8 cellular contexts compared by ENCODE assay signal in genomic region chr4:104491396-104491821, GRCh38. TPM values are rescaled to one million over a fixed set of nuclear protein-coding genes. Genes with fewer than 3 reads are reported as not detected.
A peak's percentile ranks its signal among the peaks of the same experiment; 100 is the strongest.
DNase-seq lines count a peak whose midpoint lies in the region; ATAC-seq and TF ChIP-seq lines count a peak whose summit lies in the region.

No MANE protein-coding gene starts in this region.

- DNase-seq in ELF-1 (ENCODE audit: low read depth, low spot score) (peak; percentile 69), GM20000 (ENCODE audit: low spot score) (peak; percentile 61), WERI-Rb-1 (peak; percentile 80), ecto neural progenitor cell (ENCODE audit: low spot score) (peak; percentile 84), memory B cell (ENCODE audit: low spot score in 2 of 2) (peak in 1 of 2 donors; percentile 23), thyroid gland (peak; percentile 58 to 60), SHP77 treated with DMSO at 0.1 percent for 48 hours (lab: John Stamatoyannopoulos, UW) (no peak)

- intact Hi-C loops in thyroid gland (cut with DNase I) = no loop called here

- peaks cover 13 to 20% of the 10 kb centered on the region in 2 donors for H3K4me1 ChIP-seq in thyroid gland

- no peaks in the 10 kb centered on the region for H3K9me3 ChIP-seq in WERI-Rb-1 (ENCODE audit: severe bottlenecking)
- H3K9me3 ChIP-seq in thyroid gland = no peaks in the 10 kb centered on the region

- peak in 1 of 2 donors; percentile 42 for TF ChIP-seq POLR2A in thyroid gland (IDR thresholded peaks at IDR 0.05)

- peaks cover 17% of the 10 kb centered on the region for H3K27me3 Mint-ChIP-seq in memory B cell

- no peaks in the 10 kb centered on the region for H3K9me3 Mint-ChIP-seq in memory B cell

- H3K27ac Mint-ChIP-seq in memory B cell = no peak overlapping the region

- no peaks in the 10 kb centered on the region for H3K36me3 Mint-ChIP-seq in memory B cell

- 0 to 2% methylated on average over 10 to 24 of the region's 50 CpGs for WGBS in thyroid gland, 2 donors

- H3K4me3 ChIP-seq in WERI-Rb-1 (ENCODE audit: low read depth, low read length) (peak overlapping the region; percentile 83), thyroid gland (replicated peaks in 1 of 3) (peak overlapping the region; percentile 39 to 65 (median 54))

- no peaks in the 10 kb centered on the region for H3K27me3 ChIP-seq in WERI-Rb-1 (ENCODE audit: insufficient read depth, low read depth, severe bottlenecking)
- no peaks in the 10 kb centered on the region for H3K27me3 ChIP-seq in thyroid gland

- 0 out of 2 replicates have a peak, but pooled peaks cover 2% of the 10 kb centered on the region for H3K36me3 ChIP-seq in WERI-Rb-1
- H3K36me3 ChIP-seq in thyroid gland = no peaks in the 10 kb centered on the region

- ATAC-seq in HG03571 (IDR thresholded peaks at IDR 0.05; ENCODE audit: unreplicated experiment) (peak; percentile 23), memory B cell (ENCODE audit: low read depth) (peak; percentile 57)

- peaks cover 17% of the 10 kb centered on the region for H3K4me1 Mint-ChIP-seq in memory B cell

- peak overlapping the region; percentile 98 for H3K27ac ChIP-seq in WERI-Rb-1
- peak overlapping the region; percentile 82 to 93 (median 93) for H3K27ac ChIP-seq in thyroid gland

- TF ChIP-seq CTCF in GM20000 (IDR thresholded peaks at IDR 0.05; ENCODE audit: extremely low read depth, missing control alignments) (no peak), WERI-Rb-1 (IDR thresholded peaks at IDR 0.05; ENCODE audit: low read depth, low read length) (no peak), thyroid gland (IDR thresholded peaks at IDR 0.05) (no peak)

- peak overlapping the region; percentile 83 for H3K4me3 Mint-ChIP-seq in memory B cell

RNA-seq across cellular contexts. Expression of gene CXXC4, which starts 3.3 kb away (rescaled TPM):
- 10 to 100 TPM in 1 of 4 donors, 1 to 10 TPM in 3; 5.2 to 10.6 (median 7.8) TPM for total RNA-seq in thyroid gland
